ENCODE assay signal across 8 cellular contexts in genomic region chr17:35372846-35373531, GRCh38. TPM values are rescaled to one million over a fixed set of nuclear protein-coding genes. Genes with fewer than 3 reads are reported as not detected.
DNase-seq lines count a peak whose midpoint lies in the region; ATAC-seq and TF ChIP-seq lines count a peak whose summit lies in the region.

No MANE protein-coding gene starts in this region.

- H3K9ac ChIP-seq in BLaER1 treated with 17β-estradiol and CSF1 and Interleukin-3, amounts not matched to agents 10 nM and 100 nM, result peak overlapping the region; percentile 87 to 99 (median 93)
- peak overlapping the region; percentile 95 for H3K9ac ChIP-seq in adipocyte (ENCODE audit: low read length)

- H3K4me3 Mint-ChIP-seq in glutamatergic neuron (ENCODE audit: unreplicated experiment), result no peak overlapping the region

- H4K20me1 ChIP-seq in BLaER1 treated with 17β-estradiol and CSF1 and Interleukin-3, amounts not matched to agents 10 nM and 100 nM, result peaks cover 10 to 47% (median 16%) of the 10 kb centered on the region in 11 experiments; a peak in 17 of 22 replicates

- H3K4me1 Mint-ChIP-seq in glutamatergic neuron (ENCODE audit: low read depth, unreplicated experiment), result no peaks in the 10 kb centered on the region

- H3K4me2 ChIP-seq in BLaER1 treated with 17β-estradiol and CSF1 and Interleukin-3, amounts not matched to agents 10 nM and 100 nM, result peak overlapping the region; percentile 82 to 98 (median 92)

- H3K9me3 Mint-ChIP-seq in glutamatergic neuron (ENCODE audit: unreplicated experiment), result peaks cover 4% of the 10 kb centered on the region

- ATAC-seq in GM21367 (IDR thresholded peaks at IDR 0.05; ENCODE audit: unreplicated experiment) (peak; percentile 31), HG02938 (IDR thresholded peaks at IDR 0.05; ENCODE audit: unreplicated experiment) (no peak)

- no peaks in the 10 kb centered on the region for H3K27me3 ChIP-seq in BLaER1 treated with 17β-estradiol and CSF1 and Interleukin-3, amounts not matched to agents 10 nM and 100 nM
- H3K27me3 ChIP-seq in adipocyte (replicated peaks; ENCODE audit: control insufficient read depth, insufficient read depth, low read length), result no peaks in the 10 kb centered on the region

- peaks cover 13 to 37% (median 29%) of the 10 kb centered on the region in 11 experiments for H3K36me3 ChIP-seq in BLaER1 treated with 17β-estradiol and CSF1 and Interleukin-3, amounts not matched to agents 10 nM and 100 nM
- H3K36me3 ChIP-seq in adipocyte (ENCODE audit: control insufficient read depth, insufficient read depth, low read length, severe bottlenecking), result peaks cover 5% of the 10 kb centered on the region

- no peak overlapping the region for H3K27ac Mint-ChIP-seq in glutamatergic neuron (ENCODE audit: unreplicated experiment)

- H3K9me3 ChIP-seq in BLaER1 treated with 17β-estradiol and CSF1 and Interleukin-3, amounts not matched to agents 10 nM and 100 nM (replicated peaks in 1 of 11), result peaks cover 4 to 33% (median 30%) of the 10 kb centered on the region in 11 experiments; a peak in 21 of 22 replicates
- peaks cover 4% of the 10 kb centered on the region for H3K9me3 ChIP-seq in adipocyte (ENCODE audit: control insufficient read depth, low read length)

- peak; percentile 83 for DNase-seq in NCI-H748 (lab: John Stamatoyannopoulos, UW; ENCODE audit: unreplicated experiment)
- DNase-seq in adipocyte (ENCODE audit: low read depth), result peak; percentile 30
- DNase-seq in iPS-NIHi11 (ENCODE audit: low spot score), result peak; percentile 35
- DNase-seq in stimulated activated CD4-positive, alpha-beta T cell treated with anti-CD3 and anti-CD28 coated beads, Interleukin-4, amount 100 ng/mL, for 24 hours, result peak; percentile 13
- no peak for DNase-seq in glutamatergic neuron

- peaks cover 4% of the 10 kb centered on the region for H3K36me3 Mint-ChIP-seq in glutamatergic neuron (ENCODE audit: unreplicated experiment)

- no peak for TF ChIP-seq CTCF in glutamatergic neuron (IDR thresholded peaks at IDR 0.05; ENCODE audit: partially characterized antibody, unreplicated experiment)

- peaks cover 26% of the 10 kb centered on the region for H3K27me3 Mint-ChIP-seq in glutamatergic neuron (ENCODE audit: unreplicated experiment)

- peak overlapping the region; percentile 68 to 89 (median 82) for H3K4me3 ChIP-seq in BLaER1 treated with 17β-estradiol and CSF1 and Interleukin-3, amounts not matched to agents 10 nM and 100 nM
- H3K4me3 ChIP-seq in adipocyte (ENCODE audit: low read length), result peak overlapping the region; percentile 94

- peaks cover 27 to 79% (median 53%) of the 10 kb centered on the region in 10 experiments for H3K4me1 ChIP-seq in BLaER1 treated with 17β-estradiol and CSF1 and Interleukin-3, amounts not matched to agents 10 nM and 100 nM
- peaks cover 31% of the 10 kb centered on the region for H3K4me1 ChIP-seq in adipocyte (ENCODE audit: control insufficient read depth, insufficient read depth, low read length)

- peak overlapping the region; percentile 90 to 99 (median 94) for H3K27ac ChIP-seq in BLaER1 treated with 17β-estradiol and CSF1 and Interleukin-3, amounts not matched to agents 10 nM and 100 nM

RNA-seq across cellular contexts. Expression of gene SLFN11, which starts 0.4 kb away (rescaled TPM):
- total RNA-seq in glutamatergic neuron (ENCODE audit: unreplicated experiment), result not detected

RNA-seq across cellular contexts. Expression of gene SLFN12, which starts 59.3 kb away (rescaled TPM):
- total RNA-seq in glutamatergic neuron (ENCODE audit: unreplicated experiment), result not detected
